In the genomic region with DNA sequence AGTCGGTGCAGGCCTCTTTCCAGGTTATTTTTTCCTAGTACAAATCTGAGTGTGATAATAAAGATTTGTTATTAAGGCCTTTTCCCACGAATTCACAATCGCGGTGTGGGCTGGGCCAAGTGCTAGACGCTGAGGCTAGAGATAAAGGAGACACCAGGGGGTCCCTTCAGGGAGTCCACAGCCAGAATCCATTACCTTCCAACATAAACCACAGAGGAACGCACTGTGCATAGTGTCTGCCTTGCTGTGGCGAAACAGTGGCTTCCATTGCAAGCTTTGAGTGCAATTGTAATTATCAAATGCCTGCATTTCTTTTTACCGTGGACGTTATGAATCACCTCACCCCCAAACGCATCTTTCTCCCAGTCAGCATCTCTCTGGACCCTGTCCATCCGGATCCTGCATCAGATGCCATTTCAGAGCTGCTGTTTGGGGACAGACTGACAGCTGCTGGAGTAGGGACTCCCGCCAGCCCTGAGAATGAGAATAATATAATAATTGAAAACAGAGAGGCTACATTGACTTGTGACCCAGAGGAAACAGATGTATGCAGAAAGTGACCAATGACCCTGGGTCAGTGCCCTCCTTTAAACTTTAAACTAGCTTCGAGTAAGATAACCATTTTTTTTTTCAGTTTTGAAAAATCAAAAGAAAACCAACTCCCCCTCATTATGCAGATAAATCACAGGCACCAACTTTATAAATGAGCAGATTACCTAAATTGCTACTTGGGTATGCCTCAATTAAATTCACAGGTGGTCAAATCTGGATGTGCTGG, we compare ENCODE assay signal across 1 cellular context.
TF ChIP-seq lines count a peak whose summit lies in the region.

No MANE protein-coding gene starts in this region.

TF ChIP-seq in HepG2, 621 proteins besides CTCF, POLR2A, EP300 and RAD21 (continued from another document):
- TF ChIP-seq, protein P1, sequence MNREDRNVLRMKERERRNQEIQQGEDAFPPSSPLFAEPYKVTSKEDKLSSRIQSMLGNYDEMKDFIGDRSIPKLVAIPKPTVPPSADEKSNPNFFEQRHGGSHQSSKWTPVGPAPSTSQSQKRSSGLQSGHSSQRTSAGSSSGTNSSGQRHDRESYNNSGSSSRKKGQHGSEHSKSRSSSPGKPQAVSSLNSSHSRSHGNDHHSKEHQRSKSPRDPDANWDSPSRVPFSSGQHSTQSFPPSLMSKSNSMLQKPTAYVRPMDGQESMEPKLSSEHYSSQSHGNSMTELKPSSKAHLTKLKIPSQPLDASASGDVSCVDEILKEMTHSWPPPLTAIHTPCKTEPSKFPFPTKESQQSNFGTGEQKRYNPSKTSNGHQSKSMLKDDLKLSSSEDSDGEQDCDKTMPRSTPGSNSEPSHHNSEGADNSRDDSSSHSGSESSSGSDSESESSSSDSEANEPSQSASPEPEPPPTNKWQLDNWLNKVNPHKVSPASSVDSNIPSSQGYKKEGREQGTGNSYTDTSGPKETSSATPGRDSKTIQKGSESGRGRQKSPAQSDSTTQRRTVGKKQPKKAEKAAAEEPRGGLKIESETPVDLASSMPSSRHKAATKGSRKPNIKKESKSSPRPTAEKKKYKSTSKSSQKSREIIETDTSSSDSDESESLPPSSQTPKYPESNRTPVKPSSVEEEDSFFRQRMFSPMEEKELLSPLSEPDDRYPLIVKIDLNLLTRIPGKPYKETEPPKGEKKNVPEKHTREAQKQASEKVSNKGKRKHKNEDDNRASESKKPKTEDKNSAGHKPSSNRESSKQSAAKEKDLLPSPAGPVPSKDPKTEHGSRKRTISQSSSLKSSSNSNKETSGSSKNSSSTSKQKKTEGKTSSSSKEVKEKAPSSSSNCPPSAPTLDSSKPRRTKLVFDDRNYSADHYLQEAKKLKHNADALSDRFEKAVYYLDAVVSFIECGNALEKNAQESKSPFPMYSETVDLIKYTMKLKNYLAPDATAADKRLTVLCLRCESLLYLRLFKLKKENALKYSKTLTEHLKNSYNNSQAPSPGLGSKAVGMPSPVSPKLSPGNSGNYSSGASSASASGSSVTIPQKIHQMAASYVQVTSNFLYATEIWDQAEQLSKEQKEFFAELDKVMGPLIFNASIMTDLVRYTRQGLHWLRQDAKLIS (CRISPR knock-in tag; IDR thresholded peaks at IDR 0.05) = no peak
- TF ChIP-seq ZNF569 (CRISPR knock-in tag; IDR thresholded peaks at IDR 0.05; ENCODE audit: borderline replicate concordance) (no peak), ZNF354B (CRISPR knock-in tag; IDR thresholded peaks at IDR 0.05) (no peak), PPARG (CRISPR knock-in tag; conservative IDR thresholded peaks at IDR 0.05) (0 out of 2 replicates have a peak, but pooled peaks have one; percentile 20), ISL2 (CRISPR knock-in tag; IDR thresholded peaks at IDR 0.05) (peak; percentile 22; the same call in 1 of the 2 replicates), CCAR2 (optimal IDR thresholded peaks at IDR 0.05; ENCODE audit: low read depth, low read length) (no peak), NR1H2 (CRISPR knock-in tag; IDR thresholded peaks at IDR 0.05; ENCODE audit: borderline replicate concordance, low read depth) (no peak), GPN1 (CRISPR knock-in tag; IDR thresholded peaks at IDR 0.05; ENCODE audit: borderline replicate concordance) (no peak)
